In genomic region chr22:22348127-22348814, GRCh38 we compare ENCODE assay signal across 1 cellular context.
TF ChIP-seq lines count a peak whose summit lies in the region.

No MANE protein-coding gene starts in this region.

TF ChIP-seq in K562, 482 proteins besides CTCF, POLR2A, EP300 and RAD21 (continued from another document):
- no peak for TF ChIP-seq MITF (IDR thresholded peaks at IDR 0.05)
